8 cellular contexts compared by ENCODE assay signal in the genomic region with DNA sequence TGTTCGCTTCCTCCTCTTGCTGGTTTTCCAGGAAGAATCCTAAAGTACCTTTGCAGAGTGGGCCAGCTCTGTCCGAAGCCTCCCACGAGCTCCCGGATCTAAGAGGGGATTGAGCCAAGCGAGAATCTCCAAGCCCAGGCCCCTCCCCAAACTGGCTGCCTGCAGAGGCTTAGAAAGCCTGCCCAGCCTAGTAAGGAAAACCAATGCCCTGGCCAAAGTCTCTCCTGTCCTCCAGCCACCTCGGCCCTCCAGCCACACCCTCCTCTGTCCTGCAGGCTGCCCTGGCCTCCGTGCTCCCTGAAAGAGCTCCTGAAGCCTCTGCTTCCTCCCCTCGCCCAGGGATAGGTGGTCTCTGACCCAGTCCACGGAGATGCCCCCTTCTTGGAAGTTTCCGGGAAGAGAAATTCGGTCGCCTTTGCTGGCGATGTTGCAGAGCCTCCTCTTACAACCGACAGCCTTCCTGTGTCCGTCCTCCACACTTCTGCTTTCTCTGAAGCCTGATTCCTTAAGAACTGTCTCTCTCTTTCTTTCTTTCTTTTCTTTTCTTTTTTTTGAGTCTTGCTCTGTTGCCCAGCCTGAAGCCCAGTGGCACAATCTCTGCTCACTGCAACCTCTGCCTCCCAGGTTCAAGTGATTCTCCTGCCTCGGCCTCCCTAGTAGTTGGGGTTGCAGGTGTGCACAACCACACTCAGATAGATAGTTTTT. TPM values are rescaled to one million over a fixed set of nuclear protein-coding genes. Genes with fewer than 3 reads are reported as not detected.
A peak's percentile ranks its signal among the peaks of the same experiment; 100 is the strongest.
DNase-seq lines count a peak whose midpoint lies in the region; ATAC-seq and TF ChIP-seq lines count a peak whose summit lies in the region.

No MANE protein-coding gene starts in this region.

- no peaks in the 10 kb centered on the region for H3K27me3 ChIP-seq in H7 (ENCODE audit: control insufficient read depth, insufficient read depth, low read length)
- no peaks in the 10 kb centered on the region for H3K27me3 ChIP-seq in testis

- DNase-seq in H7 (peak; percentile 76), mucosa of descending colon (peak; percentile 53 to 77 (median 65)), GM03348 (ENCODE audit: low spot score) (no peak), testis (no peak), lower leg skin (ENCODE audit: low spot score in 2 of 2) (no peak)

- ATAC-seq in mucosa of descending colon: no peak
- ATAC-seq in GM21360 (IDR thresholded peaks at IDR 0.05; ENCODE audit: unreplicated experiment): no peak

- no peaks in the 10 kb centered on the region for H3K9me3 ChIP-seq in mucosa of descending colon
- no peaks in the 10 kb centered on the region for H3K9me3 ChIP-seq in testis

- TF ChIP-seq CTCF in 22Rv1 (IDR thresholded peaks at IDR 0.05) (no peak), brain (conservative IDR thresholded peaks at IDR 0.05) (no peak), mucosa of descending colon (IDR thresholded peaks at IDR 0.05) (no peak), testis (IDR thresholded peaks at IDR 0.05) (no peak), lower leg skin (IDR thresholded peaks at IDR 0.05) (no peak)

- H3K4me1 ChIP-seq in mucosa of descending colon (ENCODE audit: low read depth): peaks cover 65% of the 10 kb centered on the region
- H3K4me1 ChIP-seq in testis: peaks cover 8% of the 10 kb centered on the region

- H3K36me3 Mint-ChIP-seq in brain: no peaks in the 10 kb centered on the region

- H3K27ac ChIP-seq in 22Rv1: peak overlapping the region; percentile 96
- H3K27ac ChIP-seq in testis: no peak overlapping the region

- no peaks in the 10 kb centered on the region for H3K36me3 ChIP-seq in H7 (replicated peaks; ENCODE audit: control insufficient read depth, insufficient read depth, low read length)
- no peaks in the 10 kb centered on the region for H3K36me3 ChIP-seq in mucosa of descending colon (ENCODE audit: low read depth)
- no peaks in the 10 kb centered on the region for H3K36me3 ChIP-seq in testis (ENCODE audit: low read depth, missing control alignments)

- H3K4me3 Mint-ChIP-seq in brain: peak overlapping the region in 1 of 5 experiments; percentile 38

- 83 to 86% methylated on average over 16 of the region's 16 CpGs for WGBS in testis, 2 donors
- WGBS in lower leg skin, 2 donors: 75 to 79% methylated on average over 16 of the region's 16 CpGs

- no peak for TF ChIP-seq POLR2A in testis (IDR thresholded peaks at IDR 0.05)
- no peak for TF ChIP-seq POLR2A in lower leg skin (IDR thresholded peaks at IDR 0.05)

- no peak overlapping the region for H3K4me3 ChIP-seq in H7 (ENCODE audit: insufficient read depth, low read depth, low read length)
- no peak overlapping the region for H3K4me3 ChIP-seq in mucosa of descending colon
- no peak overlapping the region for H3K4me3 ChIP-seq in testis
- no peak overlapping the region for H3K4me3 ChIP-seq in lower leg skin (ENCODE audit: low read depth, poor library complexity, severe bottlenecking)

- H3K27me3 Mint-ChIP-seq in brain: no peaks in the 10 kb centered on the region

- no peaks in the 10 kb centered on the region for H3K9me3 Mint-ChIP-seq in brain

- H3K4me1 Mint-ChIP-seq in brain: peaks cover 87% of the 10 kb centered on the region

- intact Hi-C loops in mucosa of descending colon (cut with DNase I, micrococcal nuclease): no loop called here
- intact Hi-C loops in testis (cut with DNase I; ENCODE audit: low total_unique reads): no loop called here
- intact Hi-C loops in lower leg skin (cut with DNase I; ENCODE audit: low total_unique reads): no loop called here

- H3K27ac Mint-ChIP-seq in brain: peak overlapping the region; percentile 98 to 100 (median 99)

RNA-seq across cellular contexts. Expression of a gene that starts 54.9 kb away (rescaled TPM):
- 5.2 and 8.6 TPM in 2 replicates for total RNA-seq in H7 (2014; rRNA removed; shearing (Covaris generic))
- polyA plus RNA-seq in brain (ENCODE audit: insufficient read depth, low read depth, low replicate concordance) (14.6 TPM), testis (ENCODE audit: insufficient read depth, low read depth, low replicate concordance) (42.8 TPM)
- total RNA-seq in mucosa of descending colon (100 to 1,000 TPM; 120 to 156 (median 128) TPM), testis (10 to 100 TPM; 18.4 to 26.1 TPM), lower leg skin (100 to 1,000 TPM; 130 to 156 (median 142) TPM)

Comparison
In these comparisons a context has a peak if more than half of its experiments do, and no peak if none do; other contexts are left out.
1. DNase-seq: peak in H7 (single experiment) and mucosa of descending colon (3 of 3); none in GM03348 (single experiment), testis (single experiment) and lower leg skin (0 of 2).
2. RNA of a gene that starts 54.9 kb away (total RNA-seq): 130 to 156 TPM in lower leg skin and 120 to 156 TPM in mucosa of descending colon; 18.4 to 26.1 TPM in testis and 5.2 to 8.6 TPM in H7; every median in the first group is over 4 times any median in the second.